ENCODE assay signal across 9 cellular contexts in genomic region chr2:55862269-55862668, GRCh38.
DNase-seq lines count a peak whose midpoint lies in the region; ATAC-seq and TF ChIP-seq lines count a peak whose summit lies in the region.
"Had no signal": no experiment of that assay in that cellular context is flagged by ENCODE, and none has a peak within 500 bp of the region (broad histone marks: within the 10 kb centered on the region; RNA-seq: fewer than 3 reads in every experiment).

No MANE protein-coding gene starts in this region.

- H3K4me1 ChIP-seq in lower lobe of right lung: peaks cover 27% of the 10 kb centered on the region

- H3K27me3 ChIP-seq in lower lobe of right lung (ENCODE audit: low read depth): no peaks in the 10 kb centered on the region

- H3K9me3 ChIP-seq in lower lobe of right lung: no peaks in the 10 kb centered on the region

- ATAC-seq in Right ventricle myocardium inferior (peak; percentile 95), lower lobe of right lung (peak; percentile 89 to 91), HG03432 (IDR thresholded peaks at IDR 0.05; ENCODE audit: unreplicated experiment) (no peak)

- no peaks in the 10 kb centered on the region for H3K36me3 ChIP-seq in lower lobe of right lung

- H3K27ac ChIP-seq in lower lobe of right lung: peak overlapping the region; percentile 76

- TF ChIP-seq CTCF in cardiac fibroblast (IDR thresholded peaks at IDR 0.05; ENCODE audit: low read depth, low read length): no peak
- no peak for TF ChIP-seq CTCF in lower lobe of right lung (IDR thresholded peaks at IDR 0.05)

- H3K4me3 ChIP-seq in cardiac fibroblast (replicated peaks in 1 of 2; ENCODE audit: low read depth in 2 of 2, low read length in 2 of 2) (no peak overlapping the region), lower lobe of right lung (no peak overlapping the region)

- intact Hi-C loops in Right ventricle myocardium inferior (cut with DNase I) (no loop called here), cardiac septum (cut with DNase I) (loop anchor here (5.0 kb wide), 1 partner anchor 55 kb away; no protein-coding TSS in a partner anchor), lower lobe of right lung (cut with DNase I) (no loop called here)

- DNase-seq in Right ventricle myocardium inferior (ENCODE audit: missing footprints) (no peak), cardiac septum (ENCODE audit: low spot score) (no peak), cardiac fibroblast (ENCODE audit: low read depth in 2 of 2) (peak; percentile 99 to 100), lower lobe of right lung (no peak), GF-D8 (lab: John Stamatoyannopoulos, UW) (no peak), NCI-H187 treated with DMSO at 0.1 percent for 48 hours (lab: John Stamatoyannopoulos, UW) (no peak)
- DNase-seq in activated naive CD4-positive, alpha-beta T cell treated with anti-CD3 and anti-CD28 coated beads, Interleukin-2, amount 50 U/mL, for 16 hours: no peak
- DNase-seq: activated CD4-positive, CD25-positive, alpha-beta regulatory T cell had no signal

Comparison
In these comparisons a context has a peak if more than half of its experiments do, and no peak if none do; other contexts are left out.
1. DNase-seq: peak in cardiac fibroblast (2 of 2); none in Right ventricle myocardium inferior (single experiment), cardiac septum (single experiment), lower lobe of right lung (single experiment), GF-D8 (single experiment), NCI-H187 treated with DMSO at 0.1 percent for 48 hours (single experiment) and activated naive CD4-positive, alpha-beta T cell treated with anti-CD3 and anti-CD28 coated beads, Interleukin-2, amount 50 U/mL, for 16 hours (single experiment).